In the genomic region with DNA sequence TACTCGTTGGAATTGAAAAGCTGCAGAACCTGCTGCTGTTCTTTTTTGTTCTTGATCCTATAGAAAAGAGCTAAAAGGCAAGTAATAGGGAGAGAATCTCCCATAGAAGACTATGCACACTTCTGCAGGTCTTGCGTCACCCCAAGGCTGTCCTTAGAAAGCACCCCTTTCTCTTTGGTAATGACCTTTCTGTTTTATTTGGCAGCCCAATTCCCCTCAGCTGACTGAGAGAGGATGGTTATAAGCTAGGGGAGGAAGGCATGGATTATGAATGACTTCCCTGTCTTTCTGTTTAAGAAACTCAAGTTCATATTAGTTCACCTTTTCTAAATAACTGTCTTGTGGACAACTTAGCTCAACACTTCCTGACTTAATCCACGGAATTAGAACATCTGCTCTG, we compare ENCODE assay signal across 17 cellular contexts.
"Had no signal": no experiment of that assay in that cellular context is flagged by ENCODE, and none has a peak within 500 bp of the region (broad histone marks: within the 10 kb centered on the region; RNA-seq: fewer than 3 reads in every experiment).

No MANE protein-coding gene starts in this region.

- DNase-seq: effector CD8-positive, alpha-beta T cell; foreskin keratinocyte; immature natural killer cell; left ventricle myocardium inferior; mucosa of descending colon; natural killer cell; posterior cingulate gyrus; small intestine; stimulated activated CD4-positive, alpha-beta T cell treated with anti-CD3 and anti-CD28 coated beads, Interleukin-12 subunit alpha, Interleukin-12 subunit beta, amount 100 ng/mL, for 4 hours; stimulated activated CD4-positive, alpha-beta T cell treated with anti-CD3 and anti-CD28 coated beads, Interleukin-2, amount 100 ng/mL, for 48 hours; stimulated activated naive CD4-positive, alpha-beta T cell treated with Interleukin-2 at 50 U/mL for 16 hours; uterus had no signal

- H3K4me1 Mint-ChIP-seq: immature natural killer cell, natural killer cell, neural crest cell had no signal

- H3K27ac Mint-ChIP-seq: immature natural killer cell, natural killer cell, type B pancreatic cell had no signal

- FAIRE-seq: keratinocyte, small intestine had no signal

- H3K36me3 Mint-ChIP-seq: immature natural killer cell, natural killer cell, type B pancreatic cell had no signal

- H3K9me3 ChIP-seq: left ventricle myocardium inferior, mucosa of descending colon, uterus had no signal

- H3K27me3 ChIP-seq: foreskin keratinocyte, uterus had no signal

- H3K27ac ChIP-seq: coronary artery, foreskin keratinocyte, left ventricle myocardium inferior had no signal

- H3K4me3 ChIP-seq: coronary artery, left ventricle myocardium inferior, mucosa of descending colon, uterus had no signal

- H3K4me3 Mint-ChIP-seq: immature natural killer cell, natural killer cell, neural crest cell, type B pancreatic cell had no signal

- H3K36me3 ChIP-seq: left ventricle myocardium inferior, uterus had no signal

- ATAC-seq: esophagus mucosa, foreskin keratinocyte, mucosa of descending colon, natural killer cell had no signal

- H3K9me3 Mint-ChIP-seq: type B pancreatic cell had no signal

- H3K4me1 ChIP-seq: foreskin keratinocyte, left ventricle myocardium inferior, uterus had no signal
